29 cellular contexts compared by ENCODE assay signal in the genomic region with DNA sequence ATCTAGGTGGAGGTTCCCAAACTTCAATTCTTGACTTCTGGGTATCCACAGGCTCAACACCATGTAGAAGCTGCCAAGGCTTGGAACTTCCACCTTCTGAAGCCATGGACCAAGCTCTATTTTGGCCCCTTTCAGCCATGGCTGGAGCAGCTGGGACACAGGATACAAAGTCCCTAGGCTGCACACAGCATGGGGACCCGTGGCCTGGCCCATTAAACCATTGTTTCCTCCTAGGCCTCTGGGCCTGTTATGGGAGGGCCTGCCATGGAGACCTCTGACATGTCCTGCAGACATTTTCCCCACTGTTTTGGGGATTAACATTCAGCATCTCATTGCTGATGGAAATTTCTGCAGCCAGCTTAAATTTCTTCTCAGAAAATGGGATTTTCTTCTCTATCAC.
"Had no signal": no experiment of that assay in that cellular context is flagged by ENCODE, and none has a peak within 500 bp of the region (broad histone marks: within the 10 kb centered on the region; RNA-seq: fewer than 3 reads in every experiment).

No MANE protein-coding gene starts in this region.

- H3K4me1 ChIP-seq: stomach, suprapubic skin, testis, thyroid gland, tibial artery, tibial nerve, transverse colon, upper lobe of left lung, upper lobe of right lung, uterus, vagina had no signal

- FAIRE-seq: urothelium cell line had no signal

- H3K27me3 ChIP-seq: stomach, suprapubic skin, testis, thyroid gland, tibial artery, tibial nerve, transverse colon, upper lobe of left lung, upper lobe of right lung, uterus, vagina had no signal

- ATAC-seq: stimulated activated effector memory CD8-positive, alpha-beta T cell treated with anti-CD3 and anti-CD28 coated beads, Interleukin-12 subunit alpha, Interleukin-12 subunit beta, amount 100 ng/mL, for 72 hours; stimulated activated memory B cell treated with anti-CD40 and anti-IgM and Interleukin-4, amounts not matched to agents 10 μg/mL and 1 μg/mL and 100 μg/mL, for 72 hours; stimulated activated naive B cell treated with anti-CD40 and anti-IgM and Interleukin-4, amounts not matched to agents 10 μg/mL and 1 μg/mL and 100 μg/mL, for 72 hours; stimulated activated naive CD8-positive, alpha-beta T cell treated with anti-CD3 and anti-CD28 coated beads, Interleukin-15, amount 100 ng/mL, for 72 hours; stimulated activated naive CD8-positive, alpha-beta T cell treated with anti-CD3 and anti-CD28 coated beads, Interleukin-15, Interleukin-2, amounts not matched to agents 100 U/mL and 50 U/mL, for 24 hours; upper lobe of right lung had no signal

- H3K36me3 ChIP-seq: stomach, suprapubic skin, thoracic aorta, thyroid gland, tibial artery, tibial nerve, transverse colon, upper lobe of left lung, upper lobe of right lung, uterus, vagina had no signal

- H3K9me3 ChIP-seq: suprapubic skin, testis, thyroid gland, transverse colon, upper lobe of right lung, uterus, vagina had no signal

- DNase-seq: stimulated activated CD4-positive, alpha-beta T cell treated with anti-CD3 and anti-CD28 coated beads, Interleukin-2, amount 100 ng/mL, for 48 hours; stimulated activated CD4-positive, alpha-beta T cell treated with anti-CD3 and anti-CD28 coated beads, Interleukin-4, amount 100 ng/mL, for 1 hour; stimulated activated CD4-positive, alpha-beta T cell treated with anti-CD3 and anti-CD28 coated beads, Interleukin-4, amount 100 ng/mL, for 24 hours; stimulated activated CD4-positive, alpha-beta T cell treated with anti-CD3 and anti-CD28 coated beads, Interleukin-4, amount 100 ng/mL, for 4 hours; stimulated activated CD8-positive, alpha-beta memory T cell treated with anti-CD3 and anti-CD28 coated beads, Interleukin-4, amount 100 ng/mL, for 48 hours; stimulated activated naive B cell treated with anti-CD40 and anti-IgM and Interleukin-4, amounts not matched to agents 10 μg/mL and 1 μg/mL and 100 μg/mL, for 72 hours; stimulated activated naive CD4-positive, alpha-beta T cell; stimulated activated naive CD4-positive, alpha-beta T cell treated with Interleukin-2 at 50 U/mL for 16 hours; stimulated activated naive CD8-positive, alpha-beta T cell treated with anti-CD3 and anti-CD28 coated beads, Interleukin-15, amount 100 ng/mL, for 72 hours; stimulated activated naive CD8-positive, alpha-beta T cell treated with anti-CD3 and anti-CD28 coated beads, Interleukin-15, Interleukin-2, amounts not matched to agents 100 U/mL and 50 U/mL, for 24 hours; stomach; substantia nigra; testis; thyroid gland; tibial artery; transverse colon; trophoblast cell; upper lobe of left lung; upper lobe of right lung; uterus had no signal

- H3K36me3 Mint-ChIP-seq: stimulated activated effector memory CD8-positive, alpha-beta T cell treated with anti-CD3 and anti-CD28 coated beads, Interleukin-12 subunit alpha, Interleukin-12 subunit beta, amount 100 ng/mL, for 72 hours; stimulated activated memory B cell treated with anti-CD40 and anti-IgM and Interleukin-4, amounts not matched to agents 10 μg/mL and 1 μg/mL and 100 μg/mL, for 72 hours; stimulated activated naive B cell treated with anti-CD40 and anti-IgM and Interleukin-4, amounts not matched to agents 10 μg/mL and 1 μg/mL and 100 μg/mL, for 72 hours had no signal

- H3K4me3 Mint-ChIP-seq: stimulated activated effector memory CD8-positive, alpha-beta T cell treated with anti-CD3 and anti-CD28 coated beads, Interleukin-12 subunit alpha, Interleukin-12 subunit beta, amount 100 ng/mL, for 72 hours; stimulated activated memory B cell treated with anti-CD40 and anti-IgM and Interleukin-4, amounts not matched to agents 10 μg/mL and 1 μg/mL and 100 μg/mL, for 72 hours; stimulated activated naive B cell treated with anti-CD40 and anti-IgM and Interleukin-4, amounts not matched to agents 10 μg/mL and 1 μg/mL and 100 μg/mL, for 72 hours; stimulated activated naive CD8-positive, alpha-beta T cell treated with anti-CD3 and anti-CD28 coated beads, Interleukin-15, amount 100 ng/mL, for 72 hours; stimulated activated naive CD8-positive, alpha-beta T cell treated with anti-CD3 and anti-CD28 coated beads, Interleukin-15, Interleukin-2, amounts not matched to agents 100 ng/mL and 50 ng/mL, for 24 hours; type B pancreatic cell had no signal

- H3K27ac Mint-ChIP-seq: stimulated activated effector memory CD8-positive, alpha-beta T cell treated with anti-CD3 and anti-CD28 coated beads, Interleukin-12 subunit alpha, Interleukin-12 subunit beta, amount 100 ng/mL, for 72 hours; stimulated activated memory B cell treated with anti-CD40 and anti-IgM and Interleukin-4, amounts not matched to agents 10 μg/mL and 1 μg/mL and 100 μg/mL, for 72 hours; stimulated activated naive B cell treated with anti-CD40 and anti-IgM and Interleukin-4, amounts not matched to agents 10 μg/mL and 1 μg/mL and 100 μg/mL, for 72 hours; stimulated activated naive CD8-positive, alpha-beta T cell treated with anti-CD3 and anti-CD28 coated beads, Interleukin-15, amount 100 ng/mL, for 72 hours; stimulated activated naive CD8-positive, alpha-beta T cell treated with anti-CD3 and anti-CD28 coated beads, Interleukin-15, Interleukin-2, amounts not matched to agents 100 ng/mL and 50 ng/mL, for 24 hours; type B pancreatic cell had no signal

- H3K4me3 ChIP-seq: stomach, suprapubic skin, testis, thoracic aorta, thyroid gland, tibial artery, tibial nerve, transverse colon, upper lobe of left lung, upper lobe of right lung, uterus, vagina had no signal

- H3K4me1 Mint-ChIP-seq: stimulated activated effector memory CD8-positive, alpha-beta T cell treated with anti-CD3 and anti-CD28 coated beads, Interleukin-12 subunit alpha, Interleukin-12 subunit beta, amount 100 ng/mL, for 72 hours; stimulated activated memory B cell treated with anti-CD40 and anti-IgM and Interleukin-4, amounts not matched to agents 10 μg/mL and 1 μg/mL and 100 μg/mL, for 72 hours; stimulated activated naive B cell treated with anti-CD40 and anti-IgM and Interleukin-4, amounts not matched to agents 10 μg/mL and 1 μg/mL and 100 μg/mL, for 72 hours; stimulated activated naive CD8-positive, alpha-beta T cell treated with anti-CD3 and anti-CD28 coated beads, Interleukin-15, amount 100 ng/mL, for 72 hours had no signal

- H3K27ac ChIP-seq: stomach, suprapubic skin, testis, thoracic aorta, thyroid gland, tibial artery, tibial nerve, transverse colon, upper lobe of left lung, upper lobe of right lung, uterus, vagina had no signal

- H3K27me3 Mint-ChIP-seq: stimulated activated memory B cell treated with anti-CD40 and anti-IgM and Interleukin-4, amounts not matched to agents 10 μg/mL and 1 μg/mL and 100 μg/mL, for 72 hours; stimulated activated naive B cell treated with anti-CD40 and anti-IgM and Interleukin-4, amounts not matched to agents 10 μg/mL and 1 μg/mL and 100 μg/mL, for 72 hours; stimulated activated naive CD8-positive, alpha-beta T cell treated with anti-CD3 and anti-CD28 coated beads, Interleukin-15, amount 100 ng/mL, for 72 hours; stimulated activated naive CD8-positive, alpha-beta T cell treated with anti-CD3 and anti-CD28 coated beads, Interleukin-15, Interleukin-2, amounts not matched to agents 100 ng/mL and 50 ng/mL, for 24 hours; type B pancreatic cell had no signal
